8 cellular contexts compared by ENCODE assay signal in the genomic region with DNA sequence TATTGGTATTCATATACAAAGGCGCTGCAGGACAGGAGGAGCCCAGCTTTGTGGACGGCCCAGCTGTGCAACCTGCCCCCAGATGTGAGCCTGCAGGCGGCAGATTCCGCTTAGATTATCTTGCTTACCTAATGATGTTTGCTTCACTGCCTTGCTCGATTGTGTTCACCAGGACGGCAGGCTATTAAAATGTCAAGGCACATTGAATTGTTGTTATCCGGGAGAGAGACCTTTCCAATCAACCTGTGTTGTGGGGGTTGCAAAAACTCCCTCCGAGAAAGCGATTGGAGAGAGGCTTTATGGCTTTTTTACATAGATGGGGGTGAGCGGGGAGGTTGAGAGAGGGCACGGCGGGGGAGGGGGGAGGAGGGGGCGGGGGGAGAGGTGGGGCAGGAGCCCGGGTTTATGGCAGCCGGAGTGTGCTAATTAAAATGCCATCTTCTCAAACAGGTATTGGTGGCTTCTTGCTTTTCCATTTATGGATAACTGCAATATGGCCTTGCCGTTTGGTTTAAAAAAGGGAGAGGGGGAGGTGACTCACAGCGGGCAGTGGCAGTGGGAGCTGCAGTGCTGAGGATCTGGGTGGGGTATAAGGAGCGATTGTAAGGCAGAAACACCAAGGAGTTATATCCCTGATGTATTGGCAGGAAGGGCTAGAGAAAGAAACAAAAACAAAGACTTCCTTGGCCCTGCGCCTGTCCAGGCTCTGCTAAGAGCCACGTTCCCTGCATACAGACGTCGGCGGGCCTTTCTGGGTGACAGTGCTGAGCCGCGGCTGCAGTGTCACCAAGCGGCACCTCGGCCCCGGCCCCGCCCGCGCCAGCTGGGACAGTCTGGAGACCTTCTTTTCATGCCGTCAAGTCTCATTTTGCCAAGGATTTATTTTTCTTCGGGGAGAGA.
A peak's percentile ranks its signal among the peaks of the same experiment; 100 is the strongest.
DNase-seq lines count a peak whose midpoint lies in the region; ATAC-seq and TF ChIP-seq lines count a peak whose summit lies in the region.

No MANE protein-coding gene starts in this region.

- TF ChIP-seq CTCF in DND-41 (IDR thresholded peaks at IDR 0.05; ENCODE audit: borderline replicate concordance, extremely low read depth, low read length, poor library complexity, severe bottlenecking) (peak; percentile 24), osteoblast (IDR thresholded peaks at IDR 0.05; ENCODE audit: extremely low read depth, low read depth, low read length) (no peak), upper lobe of right lung (IDR thresholded peaks at IDR 0.05) (no peak)

- no peaks in the 10 kb centered on the region for H3K79me2 ChIP-seq in DND-41 (ENCODE audit: insufficient read depth, low read length)
- H3K79me2 ChIP-seq in osteoblast (ENCODE audit: insufficient read depth, low read length) = no peaks in the 10 kb centered on the region

- H3K4me1 ChIP-seq in DND-41 (ENCODE audit: insufficient read depth, low read length) (peaks cover 17% of the 10 kb centered on the region), SJCRH30 (peaks cover 3% of the 10 kb centered on the region), osteoblast (ENCODE audit: insufficient read depth, low read length) (peaks cover 3% of the 10 kb centered on the region), upper lobe of right lung (peaks cover 6% of the 10 kb centered on the region)

- H3K36me3 ChIP-seq in DND-41 (ENCODE audit: insufficient read depth, low read length) (no peaks in the 10 kb centered on the region), SJCRH30 (no peaks in the 10 kb centered on the region), osteoblast (ENCODE audit: insufficient read depth, low read length) (no peaks in the 10 kb centered on the region), upper lobe of right lung (no peaks in the 10 kb centered on the region)

- DNase-seq in DND-41 (peak; percentile 64), HuH-7.5 (ENCODE audit: low spot score) (peak; percentile 25), SJCRH30 (peak; percentile 19 to 49), Right ventricle myocardium superior (peak; percentile 76), osteoblast (ENCODE audit: insufficient read length, low spot score, missing footprints) (peak; percentile 71), upper lobe of right lung (peak; percentile 83)
- peak; percentile 14 for DNase-seq in activated naive CD8-positive, alpha-beta T cell treated with anti-CD3 and anti-CD28 coated beads, Interleukin-2, amount 50 U/mL, for 16 hours (ENCODE audit: low read depth, low spot score)

- peak; percentile 73 for ATAC-seq in DND-41 (ENCODE audit: insufficient read depth, low read depth)
- peak; percentile 76 for ATAC-seq in GM21576 (IDR thresholded peaks at IDR 0.05; ENCODE audit: unreplicated experiment)
- peak; percentile 90 for ATAC-seq in Right ventricle myocardium superior (ENCODE audit: poor library complexity)
- peak; percentile 85 for ATAC-seq in upper lobe of right lung

- no peaks in the 10 kb centered on the region for H3K9me3 ChIP-seq in DND-41 (ENCODE audit: insufficient read depth, low read length, severe bottlenecking)
- H3K9me3 ChIP-seq in SJCRH30 (replicated peaks) = no peaks in the 10 kb centered on the region; the same call in 1 of the 2 replicates
- H3K9me3 ChIP-seq in osteoblast (ENCODE audit: low read depth, low read length) = no peaks in the 10 kb centered on the region
- H3K9me3 ChIP-seq in upper lobe of right lung = no peaks in the 10 kb centered on the region

- peak overlapping the region; percentile 90 for H2AFZ ChIP-seq in DND-41 (ENCODE audit: low read depth, low read length)
- H2AFZ ChIP-seq in osteoblast (ENCODE audit: low read length) = peak overlapping the region; percentile 92

- H3K9ac ChIP-seq in DND-41 (ENCODE audit: low read depth, low read length) = peak overlapping the region; percentile 77

- intact Hi-C loops in Right ventricle myocardium superior (cut with DNase I) (no loop called here), upper lobe of right lung (cut with DNase I) (no loop called here)

- peak overlapping the region; percentile 65 for H3K4me2 ChIP-seq in DND-41 (ENCODE audit: insufficient read depth, low read length)
- H3K4me2 ChIP-seq in osteoblast (ENCODE audit: insufficient read depth, low read length) = peak overlapping the region; percentile 95

- H3K27me3 ChIP-seq in DND-41 (ENCODE audit: insufficient read depth, low read length, poor library complexity) (no peaks in the 10 kb centered on the region), SJCRH30 (no peaks in the 10 kb centered on the region; the same call in 1 of the 2 replicates), osteoblast (ENCODE audit: insufficient read depth, low read length) (no peaks in the 10 kb centered on the region), upper lobe of right lung (no peaks in the 10 kb centered on the region)

- peak overlapping the region; percentile 90 for H3K27ac ChIP-seq in DND-41 (ENCODE audit: low read length)
- H3K27ac ChIP-seq in SJCRH30 = peak overlapping the region; percentile 48
- H3K27ac ChIP-seq in osteoblast (ENCODE audit: low read depth, low read length) = peak overlapping the region; percentile 80
- H3K27ac ChIP-seq in upper lobe of right lung = peak overlapping the region; percentile 82

- H3K4me3 ChIP-seq in DND-41 (ENCODE audit: low read depth in 1 of 2, low read length in 2 of 2) (peak overlapping the region; percentile 36 to 63; a peak in 3 of 4 replicates), SJCRH30 (peak overlapping the region; percentile 62), osteoblast (ENCODE audit: insufficient read depth, low read length) (peak overlapping the region; percentile 80), upper lobe of right lung (peak overlapping the region; percentile 81)

- H4K20me1 ChIP-seq in DND-41 (ENCODE audit: insufficient read depth, low read length) (no peaks in the 10 kb centered on the region), osteoblast (ENCODE audit: insufficient read depth, low read length) (no peaks in the 10 kb centered on the region)

Comparison
In these comparisons a context has a peak if more than half of its experiments do, and no peak if none do; other contexts are left out.
1. Peak in every context shown above with its lines: DNase-seq, ATAC-seq, H3K4me3 ChIP-seq and H3K27ac ChIP-seq.
2. DNase-seq: peak in every context shown above with its lines; median percentile 83 in upper lobe of right lung; 76 in Right ventricle myocardium superior; 71 in osteoblast; 64 in DND-41; 34 in SJCRH30; 25 in HuH-7.5; 14 in activated naive CD8-positive, alpha-beta T cell treated with anti-CD3 and anti-CD28 coated beads, Interleukin-2, amount 50 U/mL, for 16 hours.